In genomic region chr5:176188506-176189193, GRCh38 we compare ENCODE assay signal across 18 cellular contexts. TPM values are rescaled to one million over a fixed set of nuclear protein-coding genes. Genes with fewer than 3 reads are reported as not detected.
A peak's percentile ranks its signal among the peaks of the same experiment; 100 is the strongest.
DNase-seq lines count a peak whose midpoint lies in the region; ATAC-seq, FAIRE-seq and TF ChIP-seq lines count a peak whose summit lies in the region.
"Had no signal": no experiment of that assay in that cellular context is flagged by ENCODE, and none has a peak within 500 bp of the region (broad histone marks: within the 10 kb centered on the region; RNA-seq: fewer than 3 reads in every experiment).

No MANE protein-coding gene starts in this region.

- H3K4me1 Mint-ChIP-seq in H9 = peaks cover 4% of the 10 kb centered on the region in 2 experiments
- H3K4me1 Mint-ChIP-seq in endodermal cell = peaks cover 36% of the 10 kb centered on the region
- no peaks in the 10 kb centered on the region for H3K4me1 Mint-ChIP-seq in osteocyte (ENCODE audit: unreplicated experiment)
- H3K4me1 Mint-ChIP-seq in naive thymus-derived CD4-positive, alpha-beta T cell = peaks cover 0 to 2% (median 0%) of the 10 kb centered on the region in 7 donors
- H3K4me1 Mint-ChIP-seq: CD4-positive, alpha-beta memory T cell; IgD-negative memory B cell had no signal

- no peak overlapping the region for H2BK5ac ChIP-seq in H9 (ENCODE audit: insufficient read length, low read length)

- H3K27me3 Mint-ChIP-seq in H9 (ENCODE audit: low read depth) (peaks cover 38% of the 10 kb centered on the region), endodermal cell (ENCODE audit: insufficient read depth) (peaks cover 10% of the 10 kb centered on the region), osteocyte (ENCODE audit: unreplicated experiment) (peaks cover 3% of the 10 kb centered on the region)
- peaks cover 0 to 11% (median 0%) of the 10 kb centered on the region in 5 donors for H3K27me3 Mint-ChIP-seq in naive thymus-derived CD4-positive, alpha-beta T cell
- H3K27me3 Mint-ChIP-seq: CD4-positive, alpha-beta memory T cell had no signal

- H2BK12ac ChIP-seq in H9 (ENCODE audit: insufficient read length, low read depth, low read length) = no peak overlapping the region

- no peak overlapping the region for H3K56ac ChIP-seq in H9 (ENCODE audit: insufficient read length, low read depth, low read length)

- no peak overlapping the region for H3K27ac Mint-ChIP-seq in H9
- H3K27ac Mint-ChIP-seq in endodermal cell = no peak overlapping the region
- H3K27ac Mint-ChIP-seq in osteocyte (ENCODE audit: unreplicated experiment) = no peak overlapping the region
- no peak overlapping the region for H3K27ac Mint-ChIP-seq in naive thymus-derived CD4-positive, alpha-beta T cell
- H3K27ac Mint-ChIP-seq: CD4-positive, alpha-beta memory T cell; IgD-negative memory B cell had no signal

- WGBS in H9 (ENCODE audit: extremely low coverage, insufficient read length, low lambda C conversion rate) = no CpG with 5 or more reads among the region's 11 CpGs
- WGBS in endodermal cell (ENCODE audit: insufficient coverage in 1 of 2, insufficient read length in 1 of 2), 2 experiments = 94 to 100% methylated on average over 7 to 11 of the region's 11 CpGs

- H2AFZ ChIP-seq in H9 (ENCODE audit: low read length) = no peak overlapping the region

- H3K23ac ChIP-seq in H9 (ENCODE audit: insufficient read length, low read depth, low read length) = no peak overlapping the region

- intact Hi-C loops in naive thymus-derived CD4-positive, alpha-beta T cell (cut with micrococcal nuclease) = no loop called here

- H4K91ac ChIP-seq in H9 (ENCODE audit: insufficient read length, low read depth, low read length) = no peak overlapping the region

- TF ChIP-seq POLR2A in GM12891 (IDR thresholded peaks at IDR 0.05; ENCODE audit: low read depth, low read length) = no peak

- no peak overlapping the region for H3K4me2 ChIP-seq in H9 (ENCODE audit: insufficient read depth, insufficient read length, low read length)
- H3K4me2 ChIP-seq: A549 had no signal

- no peaks in the 10 kb centered on the region for H4K20me1 ChIP-seq in H9 (ENCODE audit: control insufficient read depth, insufficient read depth, insufficient read length)

- H2BK120ac ChIP-seq in H9 (ENCODE audit: low read depth, low read length, poor library complexity, severe bottlenecking) = no peak overlapping the region

- no peaks in the 10 kb centered on the region for H3K4me1 ChIP-seq in H9 (ENCODE audit: insufficient read depth, low read length)
- H3K4me1 ChIP-seq in endodermal cell (ENCODE audit: control insufficient read depth, insufficient read depth, low read length) = peaks cover 30% of the 10 kb centered on the region
- no peaks in the 10 kb centered on the region for H3K4me1 ChIP-seq in naive thymus-derived CD4-positive, alpha-beta T cell (ENCODE audit: control insufficient read depth in 2 of 2, insufficient read depth in 2 of 2, low read length in 2 of 2)
- H3K4me1 ChIP-seq: A549, BE2C had no signal

- no peak overlapping the region for H4K5ac ChIP-seq in H9 (ENCODE audit: insufficient read length, low read depth, low read length)

- no peak overlapping the region for H2BK20ac ChIP-seq in H9 (ENCODE audit: low read depth, low read length, poor library complexity, severe bottlenecking)

- no peak overlapping the region for H2AK5ac ChIP-seq in H9 (ENCODE audit: insufficient read length, low read length)

- no peak overlapping the region for H3K4me3 Mint-ChIP-seq in H9
- no peak overlapping the region for H3K4me3 Mint-ChIP-seq in endodermal cell
- H3K4me3 Mint-ChIP-seq in osteocyte (ENCODE audit: unreplicated experiment) = no peak overlapping the region
- no peak overlapping the region for H3K4me3 Mint-ChIP-seq in naive thymus-derived CD4-positive, alpha-beta T cell
- H3K4me3 Mint-ChIP-seq: CD4-positive, alpha-beta memory T cell; IgD-negative memory B cell had no signal

- CTCF ChIA-PET in naive thymus-derived CD4-positive, alpha-beta T cell (lab: Charles Lee) = no interaction called here

- no peak overlapping the region for H3K4ac ChIP-seq in H9 (ENCODE audit: low read depth, low read length)

- no peak overlapping the region for H3T11ph ChIP-seq in H9 (ENCODE audit: low read length)

- no peak for DNase-seq in H9
- peak; percentile 38 for DNase-seq in endodermal cell
- DNase-seq in osteocyte (ENCODE audit: extremely low spot score, unreplicated experiment) = peak; percentile 53
- no peak for DNase-seq in COLO829 (ENCODE audit: low spot score)
- DNase-seq in GM12891 (ENCODE audit: insufficient read length, low spot score) = no peak
- no peak for DNase-seq in naive thymus-derived CD4-positive, alpha-beta T cell
- DNase-seq: BE2C; CD4-positive, alpha-beta memory T cell; COR-L47; DMS153; GOT3; KG1 had no signal

- no peak overlapping the region for H4K8ac ChIP-seq in H9 (replicated peaks; ENCODE audit: insufficient read length, low read depth, low read length)

- no peaks in the 10 kb centered on the region for H3K79me1 ChIP-seq in H9 (ENCODE audit: insufficient read depth, low read depth, low read length, poor library complexity, severe bottlenecking)

- peak overlapping the region; percentile 17; the same call in 1 of the 2 replicates for H3K14ac ChIP-seq in H9 (ENCODE audit: insufficient read depth, low read length)

- TF ChIP-seq CTCF in H9 (conservative IDR thresholded peaks at IDR 0.05) (no peak), endodermal cell (conservative IDR thresholded peaks at IDR 0.05) (no peak), osteocyte (IDR thresholded peaks at IDR 0.05) (no peak)

- FAIRE-seq in GM12891 (lab: Jason Lieb, UNC) = no peak
- FAIRE-seq: A549, D721Med, GM12878 had no signal

- H3K9me3 ChIP-seq in H9 (ENCODE audit: control insufficient read depth, low read depth, low read length) (no peaks in the 10 kb centered on the region), endodermal cell (ENCODE audit: control insufficient read depth, low read length) (no peaks in the 10 kb centered on the region)
- H3K9me3 ChIP-seq in naive thymus-derived CD4-positive, alpha-beta T cell (ENCODE audit: control insufficient read depth in 2 of 3, low read length in 3 of 3) = no peaks in the 10 kb centered on the region
- H3K9me3 ChIP-seq: A549, BE2C had no signal

- POLR2A ChIA-PET in naive thymus-derived CD4-positive, alpha-beta T cell (lab: Charles Lee) = no interaction called here

- H3K27me3 ChIP-seq in H9 (ENCODE audit: insufficient read depth, low read length) (no peaks in the 10 kb centered on the region; the same call in 1 of the 2 replicates), endodermal cell (ENCODE audit: control insufficient read depth, insufficient read depth, low read length, poor library complexity, severe bottlenecking) (no peaks in the 10 kb centered on the region)
- no peaks in the 10 kb centered on the region for H3K27me3 ChIP-seq in naive thymus-derived CD4-positive, alpha-beta T cell (ENCODE audit: control insufficient read depth in 2 of 2, insufficient read depth in 2 of 2, low read length in 2 of 2)

- no peaks in the 10 kb centered on the region for H3K23me2 ChIP-seq in H9 (ENCODE audit: insufficient read length, low read depth, low read length, poor library complexity, severe bottlenecking)

- H3K9ac ChIP-seq in H9 (ENCODE audit: extremely low read depth, insufficient read length, low read length) (no peak overlapping the region), endodermal cell (ENCODE audit: extremely low read depth, low read length, poor library complexity, severe bottlenecking) (no peak overlapping the region)

- H3K79me2 ChIP-seq in H9 (ENCODE audit: insufficient read depth, low read length) = no peaks in the 10 kb centered on the region

- no peak for ATAC-seq in naive thymus-derived CD4-positive, alpha-beta T cell
- ATAC-seq: A549, GM12878, HCT116 had no signal

- H3K36me3 Mint-ChIP-seq in H9 (ENCODE audit: insufficient read depth in 1 of 3, low read depth in 3 of 3) (no peaks in the 10 kb centered on the region), endodermal cell (ENCODE audit: low read depth) (no peaks in the 10 kb centered on the region), osteocyte (ENCODE audit: unreplicated experiment) (no peaks in the 10 kb centered on the region)
- H3K36me3 Mint-ChIP-seq in naive thymus-derived CD4-positive, alpha-beta T cell = no peaks in the 10 kb centered on the region
- H3K36me3 Mint-ChIP-seq: CD4-positive, alpha-beta memory T cell; IgD-negative memory B cell had no signal

- H3K4me3 ChIP-seq in endodermal cell (ENCODE audit: low read length) = no peak overlapping the region
- H3K4me3 ChIP-seq in naive thymus-derived CD4-positive, alpha-beta T cell (ENCODE audit: low read length) = no peak overlapping the region
- H3K4me3 ChIP-seq: A549, GM12878 had no signal

- no peak overlapping the region for H3K27ac ChIP-seq in H9 (ENCODE audit: insufficient read length, low read depth, low read length)
- no peak overlapping the region for H3K27ac ChIP-seq in endodermal cell (ENCODE audit: low read depth, low read length)
- no peak overlapping the region for H3K27ac ChIP-seq in naive thymus-derived CD4-positive, alpha-beta T cell (ENCODE audit: low read depth, low read length)
- H3K27ac ChIP-seq: A549, C4-2B had no signal

- no peak overlapping the region for H2BK15ac ChIP-seq in H9 (ENCODE audit: low read depth, low read length)

- no peak overlapping the region for H3K18ac ChIP-seq in H9 (ENCODE audit: insufficient read length, low read depth, low read length)

- H3K9me3 Mint-ChIP-seq in H9 (no peaks in the 10 kb centered on the region), endodermal cell (no peaks in the 10 kb centered on the region), osteocyte (ENCODE audit: unreplicated experiment) (no peaks in the 10 kb centered on the region)
- H3K9me3 Mint-ChIP-seq in naive thymus-derived CD4-positive, alpha-beta T cell = no peaks in the 10 kb centered on the region
- H3K9me3 Mint-ChIP-seq: CD4-positive, alpha-beta memory T cell; IgD-negative memory B cell had no signal

- no peaks in the 10 kb centered on the region for H3K36me3 ChIP-seq in endodermal cell (ENCODE audit: control insufficient read depth, insufficient read depth, low read length)
- no peaks in the 10 kb centered on the region for H3K36me3 ChIP-seq in naive thymus-derived CD4-positive, alpha-beta T cell (ENCODE audit: control insufficient read depth in 2 of 3, insufficient read depth in 3 of 3, low read length in 3 of 3)
- H3K36me3 ChIP-seq: BE2C had no signal

TF ChIP-seq in GM12891, 5 proteins besides CTCF, POLR2A, EP300 and RAD21:
- TF ChIP-seq POU2F2 (IDR thresholded peaks at IDR 0.05; ENCODE audit: low read depth, low read length) (no peak), SPI1 (IDR thresholded peaks at IDR 0.05; ENCODE audit: low read depth, low read length) (no peak), TAF1 (IDR thresholded peaks at IDR 0.05; ENCODE audit: low read depth, low read length) (no peak), PAX5 (IDR thresholded peaks at IDR 0.05; ENCODE audit: insufficient read depth, low read length, severe bottlenecking) (no peak), POLR2AphosphoS5 (IDR thresholded peaks at IDR 0.05; ENCODE audit: low read depth, low read length) (no peak)

RNA-seq across cellular contexts. Expression of gene SIMC1, which starts 49.6 kb away (rescaled TPM):
- total RNA-seq in H9 (2021) (16.2 and 17.7 TPM in 2 replicates), endodermal cell (10 to 100 TPM; 23.5 to 35.8 TPM), osteocyte (19.7 and 22.4 TPM in 2 replicates)
- 37.2 TPM for polyA plus RNA-seq in endodermal cell (2013, experiment 1 of 2)
- 36.2 TPM for polyA plus RNA-seq in endodermal cell (2013, experiment 2 of 2)
- 4.2 TPM for polyA plus RNA-seq in GM12891 (2012; ENCODE audit: low read depth, missing spikeins)
- 10 to 100 TPM; 20.1 to 32.1 (median 25.9) TPM for total RNA-seq in naive thymus-derived CD4-positive, alpha-beta T cell
- polyA plus RNA-seq in naive thymus-derived CD4-positive, alpha-beta T cell = 10 to 100 TPM in 1 of 2 donors, 1 to 10 TPM in 1; 7.9 to 15.1 TPM

Comparison
In these comparisons a context has a peak if more than half of its experiments do, and no peak if none do; other contexts are left out.
1. DNase-seq: peak in endodermal cell (single experiment) and osteocyte (single experiment); none in H9 (single experiment), COLO829 (single experiment), GM12891 (single experiment) and naive thymus-derived CD4-positive, alpha-beta T cell (0 of 9).